ENCODE assay signal across 16 cellular contexts in the genomic region with DNA sequence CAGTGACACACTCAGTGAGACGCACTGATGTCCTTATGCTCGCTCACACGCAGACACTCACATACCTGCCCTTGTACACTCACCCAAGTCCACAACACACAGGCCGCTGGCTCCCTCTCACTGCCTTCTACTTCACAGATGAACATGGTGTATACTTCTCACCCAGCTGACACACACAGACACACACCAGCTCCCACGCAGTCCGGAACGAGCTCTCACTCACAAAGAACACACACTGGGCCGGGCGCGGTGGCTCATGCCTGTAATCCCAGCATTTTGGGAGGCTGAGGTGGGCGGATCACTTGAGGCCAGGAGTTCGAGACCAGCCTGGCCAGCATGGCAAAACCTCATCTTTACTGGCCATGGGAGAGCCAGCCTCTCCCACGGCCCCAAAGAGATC. TPM values are rescaled to one million over a fixed set of nuclear protein-coding genes. Genes with fewer than 3 reads are reported as not detected.
DNase-seq lines count a peak whose midpoint lies in the region; ATAC-seq and TF ChIP-seq lines count a peak whose summit lies in the region.
"Had no signal": no experiment of that assay in that cellular context is flagged by ENCODE, and none has a peak within 500 bp of the region (broad histone marks: within the 10 kb centered on the region; RNA-seq: fewer than 3 reads in every experiment).

No MANE protein-coding gene starts in this region.

- 66% methylated on average over 13 of the region's 13 CpGs for WGBS in SK-N-SH (ENCODE audit: low lambda C conversion rate)

- no peaks in the 10 kb centered on the region for H3K9me3 Mint-ChIP-seq in Caco-2 (ENCODE audit: unreplicated experiment)
- no peaks in the 10 kb centered on the region for H3K9me3 Mint-ChIP-seq in endothelial cell (ENCODE audit: unreplicated experiment)
- no peaks in the 10 kb centered on the region for H3K9me3 Mint-ChIP-seq in progenitor cell of endocrine pancreas (ENCODE audit: low read depth)

- no peak for TF ChIP-seq CTCF in Caco-2 (IDR thresholded peaks at IDR 0.05; ENCODE audit: insufficient read depth in 1 of 2, low read depth in 1 of 2, low read length in 1 of 2, severe bottlenecking in 1 of 2, unreplicated experiment in 1 of 2)
- TF ChIP-seq CTCF in HEK293 (tag by site-specific recombination; IDR thresholded peaks at IDR 0.05), result no peak
- TF ChIP-seq CTCF in endothelial cell (IDR thresholded peaks at IDR 0.05; ENCODE audit: unreplicated experiment), result no peak
- TF ChIP-seq CTCF in progenitor cell of endocrine pancreas (IDR thresholded peaks at IDR 0.05; ENCODE audit: unreplicated experiment), result no peak
- no peak for TF ChIP-seq CTCF in SK-N-SH (IDR thresholded peaks at IDR 0.05)

- no peak overlapping the region for H2AFZ ChIP-seq in SK-N-SH (ENCODE audit: low read depth)
- H2AFZ ChIP-seq: GM23248 had no signal

- no peak overlapping the region for H3K9ac ChIP-seq in SK-N-SH
- H3K9ac ChIP-seq: BLaER1 treated with 17β-estradiol and CSF1 and Interleukin-3, amounts not matched to agents 10 nM and 100 nM; GM23248 had no signal

- TF ChIP-seq EP300 in SK-N-SH (IDR thresholded peaks at IDR 0.05; ENCODE audit: borderline replicate concordance in 1 of 2, low read depth in 1 of 2, low read length in 1 of 2), result no peak

- no peak overlapping the region for H3K27ac ChIP-seq in HEK293 (ENCODE audit: extremely low read depth, low read depth, low read length)
- no peak overlapping the region for H3K27ac ChIP-seq in SK-N-SH (ENCODE audit: low read depth in 2 of 2, low read length in 1 of 2)
- H3K27ac ChIP-seq: BLaER1 treated with 17β-estradiol and CSF1 and Interleukin-3, amounts not matched to agents 10 nM and 100 nM; GM23248 had no signal

- no peaks in the 10 kb centered on the region for H3K36me3 Mint-ChIP-seq in Caco-2 (ENCODE audit: insufficient read depth, unreplicated experiment)
- peaks cover 3% of the 10 kb centered on the region for H3K36me3 Mint-ChIP-seq in endothelial cell (ENCODE audit: low read depth, unreplicated experiment)
- H3K36me3 Mint-ChIP-seq in progenitor cell of endocrine pancreas (ENCODE audit: insufficient read depth), result peaks cover 24% of the 10 kb centered on the region
- H3K36me3 Mint-ChIP-seq: CD4-positive, CD25-positive, alpha-beta regulatory T cell had no signal

- DNase-seq in Caco-2 (no peak), endothelial cell (ENCODE audit: low spot score) (no peak), progenitor cell of endocrine pancreas (ENCODE audit: low spot score, unreplicated experiment) (no peak), SK-N-SH (no peak), GDM1 (lab: John Stamatoyannopoulos, UW) (no peak)
- DNase-seq: ACHN; Calu3; CD4-positive, CD25-positive, alpha-beta regulatory T cell; DMS79; GM23248; H7 had no signal

- H3K4me1 ChIP-seq in Caco-2 (peaks cover 21% of the 10 kb centered on the region), HEK293 (ENCODE audit: control insufficient read depth, insufficient read depth, low read length) (no peaks in the 10 kb centered on the region), SK-N-SH (ENCODE audit: control insufficient read depth in 1 of 2, insufficient read depth in 2 of 2, low read depth in 1 of 2, low read length in 1 of 2) (no peaks in the 10 kb centered on the region)

- no peak for TF ChIP-seq RAD21 in SK-N-SH (IDR thresholded peaks at IDR 0.05; ENCODE audit: low read length)

- no peaks in the 10 kb centered on the region for H4K20me1 ChIP-seq in SK-N-SH (ENCODE audit: insufficient read depth)

- H3K27ac Mint-ChIP-seq in Caco-2 (ENCODE audit: unreplicated experiment) (peak overlapping the region; percentile 26), endothelial cell (ENCODE audit: unreplicated experiment) (no peak overlapping the region), progenitor cell of endocrine pancreas (peak overlapping the region; percentile 50)

- H3K27me3 ChIP-seq in Caco-2 (replicated peaks; ENCODE audit: control insufficient read depth, insufficient read depth, low read length) (no peaks in the 10 kb centered on the region), SK-N-SH (ENCODE audit: insufficient read depth) (no peaks in the 10 kb centered on the region)
- H3K27me3 ChIP-seq: BLaER1 treated with 17β-estradiol and CSF1 and Interleukin-3, amounts not matched to agents 10 nM and 100 nM had no signal

- no peak for ATAC-seq in HG03457 (IDR thresholded peaks at IDR 0.05; ENCODE audit: unreplicated experiment)

- H3K9me2 ChIP-seq in SK-N-SH, result no peaks in the 10 kb centered on the region

- H3F3A ChIP-seq in SK-N-SH (replicated peaks; ENCODE audit: insufficient read depth), result no peaks in the 10 kb centered on the region

- H3K4me3 Mint-ChIP-seq in Caco-2 (ENCODE audit: unreplicated experiment), result no peak overlapping the region
- H3K4me3 Mint-ChIP-seq in endothelial cell (ENCODE audit: unreplicated experiment), result peak overlapping the region; percentile 34
- H3K4me3 Mint-ChIP-seq in progenitor cell of endocrine pancreas (ENCODE audit: low read depth), result no peak overlapping the region
- H3K4me3 Mint-ChIP-seq: CD4-positive, CD25-positive, alpha-beta regulatory T cell had no signal

- POLR2A ChIA-PET in Caco-2 (lab: Charles Lee) (no interaction called here), HEK293 (lab: Yijun Ruan, JAX) (no interaction called here), SK-N-SH (lab: Yijun Ruan, JAX) (no interaction called here)

- CTCF ChIA-PET in Caco-2 (lab: Charles Lee) (no interaction called here), HEK293 (lab: Yijun Ruan, JAX) (no interaction called here), SK-N-SH (lab: Yijun Ruan, JAX) (no interaction called here)

- H3K4me1 Mint-ChIP-seq in Caco-2 (ENCODE audit: low read depth, unreplicated experiment) (peaks cover 14% of the 10 kb centered on the region), endothelial cell (ENCODE audit: unreplicated experiment) (no peaks in the 10 kb centered on the region), progenitor cell of endocrine pancreas (ENCODE audit: low read depth) (peaks cover 6% of the 10 kb centered on the region)

- BruUV-seq in Caco-2 (replicated peaks; lab: Mats Ljungman, UMichigan), result no TSS peak

- H3K4me3 ChIP-seq in Caco-2 (ENCODE audit: low read depth, low read length) (no peak overlapping the region), HEK293 (ENCODE audit: low read depth, low read length) (no peak overlapping the region), SK-N-SH (ENCODE audit: low read depth in 2 of 2, low read length in 1 of 2) (no peak overlapping the region)
- H3K4me3 ChIP-seq: BLaER1 treated with 17β-estradiol and CSF1 and Interleukin-3, amounts not matched to agents 10 nM and 100 nM; GM23248 had no signal

- H3K36me3 ChIP-seq in Caco-2 (ENCODE audit: control insufficient read depth, insufficient read depth, low read length), result no peaks in the 10 kb centered on the region; the same call in 1 of the 2 replicates
- no peaks in the 10 kb centered on the region for H3K36me3 ChIP-seq in HEK293 (ENCODE audit: control insufficient read depth in 2 of 2, insufficient read depth in 1 of 2, low read length in 2 of 2)
- H3K36me3 ChIP-seq in SK-N-SH (replicated peaks in 1 of 2; ENCODE audit: control insufficient read depth in 1 of 2, insufficient read depth in 2 of 2, low read length in 1 of 2), result no peaks in the 10 kb centered on the region
- H3K36me3 ChIP-seq: BLaER1 treated with 17β-estradiol and CSF1 and Interleukin-3, amounts not matched to agents 10 nM and 100 nM had no signal

- H3K9me3 ChIP-seq in Caco-2, result no peaks in the 10 kb centered on the region; the same call in 1 of the 2 replicates
- H3K9me3 ChIP-seq in HEK293 (ENCODE audit: control insufficient read depth, insufficient read depth, low read depth, low read length), result no peaks in the 10 kb centered on the region
- no peaks in the 10 kb centered on the region for H3K9me3 ChIP-seq in SK-N-SH

- intact Hi-C loops in Caco-2 (cut with micrococcal nuclease; ENCODE audit: unreplicated experiment), result no loop called here

- H3K4me2 ChIP-seq in SK-N-SH, result no peak overlapping the region
- H3K4me2 ChIP-seq: BLaER1 treated with 17β-estradiol and CSF1 and Interleukin-3, amounts not matched to agents 10 nM and 100 nM had no signal

- no peaks in the 10 kb centered on the region for H3K27me3 Mint-ChIP-seq in Caco-2 (ENCODE audit: insufficient read depth, unreplicated experiment)
- peaks cover 1% of the 10 kb centered on the region for H3K27me3 Mint-ChIP-seq in endothelial cell (ENCODE audit: unreplicated experiment)
- H3K27me3 Mint-ChIP-seq in progenitor cell of endocrine pancreas, result no peaks in the 10 kb centered on the region

- no peaks in the 10 kb centered on the region for H3K79me2 ChIP-seq in SK-N-SH (ENCODE audit: insufficient read depth)

TF ChIP-seq in HEK293, 187 proteins besides CTCF, POLR2A, EP300 and RAD21 (continues in another document):
- TF ChIP-seq ZNF600 (tag by site-specific recombination; IDR thresholded peaks at IDR 0.05) (peak; percentile 71; the same call in 1 of the 2 replicates), HOXD13 (CRISPR knock-in tag; IDR thresholded peaks at IDR 0.05; ENCODE audit: borderline replicate concordance) (no peak), ZNF175 (tag by site-specific recombination; IDR thresholded peaks at IDR 0.05) (no peak)

TF ChIP-seq in SK-N-SH, 30 proteins besides CTCF, POLR2A, EP300 and RAD21 (continues in another document):
- TF ChIP-seq TAF1 (IDR thresholded peaks at IDR 0.05; ENCODE audit: borderline replicate concordance, low read depth, low read length) (no peak), RFX5 (IDR thresholded peaks at IDR 0.05; ENCODE audit: low read length) (no peak), NFIC (IDR thresholded peaks at IDR 0.05; ENCODE audit: borderline replicate concordance) (no peak), RCOR1 (IDR thresholded peaks at IDR 0.05; ENCODE audit: low read length) (no peak), SMC3 (IDR thresholded peaks at IDR 0.05; ENCODE audit: low read depth, low read length) (no peak), NRF1 (IDR thresholded peaks at IDR 0.05; ENCODE audit: low read depth, low read length) (no peak), GATA2 (CRISPR knock-in tag; IDR thresholded peaks at IDR 0.05) (no peak), POLR2AphosphoS5 (IDR thresholded peaks at IDR 0.05; ENCODE audit: low read depth, low read length) (no peak), CHD2 (IDR thresholded peaks at IDR 0.05; ENCODE audit: low read length, partially characterized antibody) (no peak)
- TF ChIP-seq, protein P1, sequence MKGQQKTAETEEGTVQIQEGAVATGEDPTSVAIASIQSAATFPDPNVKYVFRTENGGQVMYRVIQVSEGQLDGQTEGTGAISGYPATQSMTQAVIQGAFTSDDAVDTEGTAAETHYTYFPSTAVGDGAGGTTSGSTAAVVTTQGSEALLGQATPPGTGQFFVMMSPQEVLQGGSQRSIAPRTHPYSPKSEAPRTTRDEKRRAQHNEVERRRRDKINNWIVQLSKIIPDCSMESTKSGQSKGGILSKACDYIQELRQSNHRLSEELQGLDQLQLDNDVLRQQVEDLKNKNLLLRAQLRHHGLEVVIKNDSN (IDR thresholded peaks at IDR 0.05; ENCODE audit: borderline replicate concordance, low read depth), result no peak

RNA-seq across cellular contexts. Expression of a gene that starts 31.6 kb away (rescaled TPM):
- total RNA-seq in Caco-2 (2022), result not detected in 2 replicates
- total RNA-seq in endothelial cell (ENCODE audit: unreplicated experiment), result not detected
- total RNA-seq in progenitor cell of endocrine pancreas, result not detected in 2 replicates
- polyA plus RNA-seq in SK-N-SH (2012; rRNA removed), result not detected in 2 replicates
- polyA plus RNA-seq in SK-N-SH (2012; cell fraction: cytosol; rRNA removed), result 0.05 TPM in 1 of 2 replicates, not detected in the other
- 0.29 and 0.31 TPM in 2 replicates for polyA plus RNA-seq in SK-N-SH (2012; cell fraction: nucleus; rRNA removed)
- total RNA-seq: A172; Calu3; CD4-positive, CD25-positive, alpha-beta regulatory T cell; GM23248; HepG2 had no signal
- polyA plus RNA-seq: GM23248, HepG2 had no signal
